In genomic region chr4:56908206-56909082, GRCh38 we compare ENCODE assay signal across 8 cellular contexts. TPM values are rescaled to one million over a fixed set of nuclear protein-coding genes. Genes with fewer than 3 reads are reported as not detected.
DNase-seq lines count a peak whose midpoint lies in the region; ATAC-seq and TF ChIP-seq lines count a peak whose summit lies in the region.

No MANE protein-coding gene starts in this region.

- no peaks in the 10 kb centered on the region for H3K9me3 Mint-ChIP-seq in MCF 10A (ENCODE audit: unreplicated experiment)

- H3K27me3 ChIP-seq in HUES6 (ENCODE audit: control insufficient read depth, insufficient read depth, low read length) = peaks cover 8% of the 10 kb centered on the region; the same call in 1 of the 2 replicates

- peak overlapping the region; percentile 83 for H3K4me3 ChIP-seq in HUES6 (ENCODE audit: low read depth, low read length)

- H3K4me1 ChIP-seq in HUES6 (ENCODE audit: control insufficient read depth, insufficient read depth, low read length) = peaks cover 39% of the 10 kb centered on the region

- no peaks in the 10 kb centered on the region for H3K27me3 Mint-ChIP-seq in MCF 10A (ENCODE audit: insufficient read depth, unreplicated experiment)

- CTCF ChIA-PET in MCF 10A (lab: Yijun Ruan, JAX) = interaction anchor here (0.6 to 1.0 kb wide), 5 partner anchors 10 to 426 kb away, joined by 3 read pairs; no protein-coding TSS in a partner anchor

- POLR2A ChIA-PET in MCF 10A (lab: Yijun Ruan, JAX) = interaction anchor here (0.7 to 5.4 kb wide), 18 partner anchors 9 to 1510 kb away, joined by 3 to 165 read pairs (median 4); partner anchors contain the start of genes AASDH, NOA1, PAICS and POLR2B

- H3K9me3 ChIP-seq in HUES6 (ENCODE audit: control insufficient read depth, insufficient read depth, low read depth, low read length) = no peaks in the 10 kb centered on the region

- peak overlapping the region; percentile 97 for H3K4me3 Mint-ChIP-seq in MCF 10A (ENCODE audit: unreplicated experiment)

- intact Hi-C loops in MCF 10A (cut with micrococcal nuclease) = loop anchor here (2.0 kb wide), 1 partner anchor 68 kb away; the partner anchor contains the start of gene NOA1

- H3K4me1 Mint-ChIP-seq in MCF 10A (ENCODE audit: insufficient read depth, unreplicated experiment) = peaks cover 18% of the 10 kb centered on the region

- H3K9ac ChIP-seq in HUES6 (ENCODE audit: low read length) = peak overlapping the region; percentile 99

- in situ Hi-C loops in Caki2 (cut with HindIII; ENCODE audit: low pct_unique_long_range_greater_than_20kb, low sequenced_read_pairs) = no loop called here

- DNase-seq in Caki2 (ENCODE audit: low read depth) = peak; percentile 48
- peak; percentile 87 for DNase-seq in UCSD-AML1 (lab: John Stamatoyannopoulos, UW; ENCODE audit: unreplicated experiment)
- peak; percentile 54 for DNase-seq in MCF 10A (ENCODE audit: unreplicated experiment)
- DNase-seq in iPS-NIHi7 (ENCODE audit: extremely low spot score) = peak; percentile 93
- peak; percentile 50 to 52 for DNase-seq in stimulated activated CD4-positive, alpha-beta T cell treated with anti-CD3 and anti-CD28 coated beads, Interleukin-12 subunit alpha, Interleukin-12 subunit beta, amount 100 ng/mL, for 24 hours (ENCODE audit: low read depth in 2 of 2)
- no peak for DNase-seq in NCI-H510A treated with DMSO at 0.1 percent for 48 hours (lab: John Stamatoyannopoulos, UW)

- H3K36me3 Mint-ChIP-seq in MCF 10A (ENCODE audit: insufficient read depth, unreplicated experiment) = peaks cover 22% of the 10 kb centered on the region

- peak overlapping the region; percentile 99 for H3K27ac ChIP-seq in HUES6 (ENCODE audit: low read depth, low read length)

- TF ChIP-seq CTCF in MCF 10A (IDR thresholded peaks at IDR 0.05; ENCODE audit: unreplicated experiment) = no peak

- peaks cover 22% of the 10 kb centered on the region for H3K36me3 ChIP-seq in HUES6 (ENCODE audit: control insufficient read depth, insufficient read depth, low read length)

- H3K27ac Mint-ChIP-seq in MCF 10A (ENCODE audit: low read depth, unreplicated experiment) = peak overlapping the region; percentile 85

- ATAC-seq in GM21526 (IDR thresholded peaks at IDR 0.05; ENCODE audit: low FRiP score, unreplicated experiment) = peak; percentile 67

- no TSS peak for BruUV-seq in MCF 10A (replicated peaks; lab: Mats Ljungman, UMichigan)

RNA-seq across cellular contexts. Expression of gene REST, which starts 0.7 kb away (rescaled TPM):
- 5.9 and 6.8 TPM in 2 replicates for total RNA-seq in Caki2 (2014; rRNA removed; shearing (Covaris generic); ENCODE audit: low replicate concordance)
- total RNA-seq in MCF 10A (2022) = 50.5 and 51.6 TPM in 2 replicates
